Comparison of ENCODE assay signal across 32 cellular contexts in genomic region chr6:51477912-51478311, GRCh38.
"Had no signal": no experiment of that assay in that cellular context is flagged by ENCODE, and none has a peak within 500 bp of the region (broad histone marks: within the 10 kb centered on the region; RNA-seq: fewer than 3 reads in every experiment).

No MANE protein-coding gene starts in this region.

- H3K36me3 ChIP-seq: SJCRH30 had no signal

- H3K27ac Mint-ChIP-seq: activated B cell treated with CpG ODN at 0.5 μM for 24 hours; activated CD4-positive, alpha-beta memory T cell treated with anti-CD3 and anti-CD28 coated beads for 36 hours; activated naive CD4-positive, alpha-beta T cell treated with anti-CD3 and anti-CD28 coated beads, Interleukin-2, amount 10 ng/mL, durations not matched to agents 7 days and 5 days; activated naive CD8-positive, alpha-beta T cell; activated naive CD8-positive, alpha-beta T cell treated with anti-CD3 and anti-CD28 coated beads, Interleukin-2, amount 50 U/mL, for 24 hours; activated T-helper 1 cell treated with anti-CD3 and anti-CD28 coated beads, Interleukin-12 subunit alpha, Interleukin-12 subunit beta, Interleukin-2, Interleukin-4 antibody, amounts not matched to agents 30 ng/mL and 10 ng/mL and 1 ng/mL, durations not matched to agents 14 hours and 24 hours and 36 hours; T-helper 1 cell treated with Interleukin-12 subunit alpha and Interleukin-12 subunit beta and Interleukin-4 antibody, amounts not matched to agents 30 μg/mL and 1 μg/mL, for 36 hours; T-helper 2 cell treated with Interferon-gamma antibody and Interleukin-4, amounts not matched to agents 5 μg/mL and 100 μg/mL, for 36 hours had no signal

- H3K4me2 ChIP-seq: KMS-11 had no signal

- H3K9me3 ChIP-seq: SJCRH30 had no signal

- H3K27me3 Mint-ChIP-seq: activated B cell treated with CpG ODN at 0.5 μM for 24 hours; activated CD4-positive, alpha-beta memory T cell treated with anti-CD3 and anti-CD28 coated beads for 36 hours; activated naive CD4-positive, alpha-beta T cell treated with anti-CD3 and anti-CD28 coated beads, Interleukin-2, amount 10 ng/mL, durations not matched to agents 7 days and 5 days; activated naive CD8-positive, alpha-beta T cell; activated naive CD8-positive, alpha-beta T cell treated with anti-CD3 and anti-CD28 coated beads, Interleukin-2, amount 50 U/mL, for 24 hours had no signal

- H3K9me3 Mint-ChIP-seq: activated T-helper 1 cell treated with anti-CD3 and anti-CD28 coated beads, Interleukin-12 subunit alpha, Interleukin-12 subunit beta, Interleukin-2, Interleukin-4 antibody, amounts not matched to agents 30 ng/mL and 10 ng/mL and 1 ng/mL, durations not matched to agents 14 hours and 24 hours and 36 hours; T-helper 1 cell treated with Interleukin-12 subunit alpha and Interleukin-12 subunit beta and Interleukin-4 antibody, amounts not matched to agents 30 μg/mL and 1 μg/mL, for 36 hours; T-helper 2 cell treated with Interferon-gamma antibody and Interleukin-4, amounts not matched to agents 5 μg/mL and 100 μg/mL, for 36 hours had no signal

- H3K27ac ChIP-seq: KMS-11, SJCRH30, SK-N-MC had no signal

- H3K4me3 ChIP-seq: SJCRH30, SK-N-MC had no signal

- ATAC-seq: activated naive CD8-positive, alpha-beta T cell treated with anti-CD3 and anti-CD28 coated beads, Interleukin-2, amount 50 U/mL, for 24 hours; activated T-cell treated with anti-CD3 and anti-CD28 coated beads, Interleukin-2, amount 50 U/mL, for 4 hours; Panc1 had no signal

- DNase-seq: activated B cell treated with CpG ODN at 0.5 μM for 24 hours; activated CD4-positive, alpha-beta memory T cell treated with anti-CD3 and anti-CD28 coated beads for 36 hours; activated CD4-positive, alpha-beta T cell treated with anti-CD3 and anti-CD28 coated beads for 4 hours; activated CD4-positive, alpha-beta T cell treated with anti-CD3 and anti-CD28 coated beads, Interleukin-2, amount 50 U/mL, for 1 hour; activated CD4-positive, CD25-positive, alpha-beta regulatory T cell treated with anti-CD3 and anti-CD28 coated beads, Interleukin-2, amount 50 U/mL, for 72 hours; activated CD8-positive, alpha-beta memory T cell treated with anti-CD3 and anti-CD28 coated beads, Interleukin-2, amount 50 U/mL, for 4 hours; activated naive CD4-positive, alpha-beta T cell treated with anti-CD3 and anti-CD28 coated beads, Interleukin-2, amount 10 ng/mL, durations not matched to agents 7 days and 5 days; activated naive CD8-positive, alpha-beta T cell treated with anti-CD3 and anti-CD28 coated beads, Interleukin-2, amount 50 U/mL, for 24 hours; activated T-cell treated with anti-CD3 and anti-CD28 coated beads for 4 hours; activated T-cell treated with anti-CD3 and anti-CD28 coated beads, Interleukin-2, amount 50 U/mL, for 4 hours; anterior cingulate cortex; caudate nucleus; cerebellar nuclear complex; MM.1S; MV-4-11; NCI-H1092; NCI-H1436 treated with DMSO at 0.1 percent for 48 hours; NCI-H1694 treated with DMSO at 0.1 percent for 48 hours; NCI-H2029; NCI-H2171; NCI-H510A; NCI-H774; SHP77; SJCRH30 had no signal

- H3K36me3 Mint-ChIP-seq: activated CD4-positive, alpha-beta memory T cell treated with anti-CD3 and anti-CD28 coated beads for 36 hours; activated naive CD4-positive, alpha-beta T cell treated with anti-CD3 and anti-CD28 coated beads, Interleukin-2, amount 10 ng/mL, durations not matched to agents 7 days and 5 days; activated naive CD8-positive, alpha-beta T cell; brain had no signal

- H3K9ac ChIP-seq: KMS-11 had no signal

- H3K4me1 Mint-ChIP-seq: activated B cell treated with CpG ODN at 0.5 μM for 24 hours; activated naive CD4-positive, alpha-beta T cell treated with anti-CD3 and anti-CD28 coated beads, Interleukin-2, amount 10 ng/mL, durations not matched to agents 7 days and 5 days; activated naive CD8-positive, alpha-beta T cell treated with anti-CD3 and anti-CD28 coated beads, Interleukin-2, amount 50 U/mL, for 24 hours had no signal

- H3K27me3 ChIP-seq: SJCRH30 had no signal

- H3K4me3 Mint-ChIP-seq: activated B cell treated with CpG ODN at 0.5 μM for 24 hours; activated CD4-positive, alpha-beta memory T cell treated with anti-CD3 and anti-CD28 coated beads for 36 hours; activated naive CD4-positive, alpha-beta T cell treated with anti-CD3 and anti-CD28 coated beads, Interleukin-2, amount 10 ng/mL, durations not matched to agents 7 days and 5 days; activated naive CD8-positive, alpha-beta T cell; activated naive CD8-positive, alpha-beta T cell treated with anti-CD3 and anti-CD28 coated beads, Interleukin-2, amount 50 U/mL, for 24 hours; activated T-cell treated with anti-CD3 and anti-CD28 coated beads, Interleukin-2, amount 50 U/mL, for 4 hours; activated T-helper 1 cell treated with anti-CD3 and anti-CD28 coated beads, Interleukin-12 subunit alpha, Interleukin-12 subunit beta, Interleukin-2, Interleukin-4 antibody, amounts not matched to agents 30 ng/mL and 10 ng/mL and 1 ng/mL, durations not matched to agents 14 hours and 24 hours and 36 hours; T-helper 1 cell treated with Interleukin-12 subunit alpha and Interleukin-12 subunit beta and Interleukin-4 antibody, amounts not matched to agents 30 μg/mL and 1 μg/mL, for 36 hours; T-helper 2 cell treated with Interferon-gamma antibody and Interleukin-4, amounts not matched to agents 5 μg/mL and 100 μg/mL, for 36 hours had no signal
